In genomic region chr12:24943947-24944597, GRCh38 we compare ENCODE assay signal across 1 cellular context.
TF ChIP-seq lines count a peak whose summit lies in the region.

No MANE protein-coding gene starts in this region.

TF ChIP-seq in GM23338, 12 proteins besides CTCF, POLR2A, EP300 and RAD21 (continued from another document):
- TF ChIP-seq ZNF462 (CRISPR knock-in tag; IDR thresholded peaks at IDR 0.05) (no peak), ZNF331 (CRISPR knock-in tag; IDR thresholded peaks at IDR 0.05; ENCODE audit: low read depth) (no peak)
